ENCODE assay signal across 1 cellular context in the genomic region with DNA sequence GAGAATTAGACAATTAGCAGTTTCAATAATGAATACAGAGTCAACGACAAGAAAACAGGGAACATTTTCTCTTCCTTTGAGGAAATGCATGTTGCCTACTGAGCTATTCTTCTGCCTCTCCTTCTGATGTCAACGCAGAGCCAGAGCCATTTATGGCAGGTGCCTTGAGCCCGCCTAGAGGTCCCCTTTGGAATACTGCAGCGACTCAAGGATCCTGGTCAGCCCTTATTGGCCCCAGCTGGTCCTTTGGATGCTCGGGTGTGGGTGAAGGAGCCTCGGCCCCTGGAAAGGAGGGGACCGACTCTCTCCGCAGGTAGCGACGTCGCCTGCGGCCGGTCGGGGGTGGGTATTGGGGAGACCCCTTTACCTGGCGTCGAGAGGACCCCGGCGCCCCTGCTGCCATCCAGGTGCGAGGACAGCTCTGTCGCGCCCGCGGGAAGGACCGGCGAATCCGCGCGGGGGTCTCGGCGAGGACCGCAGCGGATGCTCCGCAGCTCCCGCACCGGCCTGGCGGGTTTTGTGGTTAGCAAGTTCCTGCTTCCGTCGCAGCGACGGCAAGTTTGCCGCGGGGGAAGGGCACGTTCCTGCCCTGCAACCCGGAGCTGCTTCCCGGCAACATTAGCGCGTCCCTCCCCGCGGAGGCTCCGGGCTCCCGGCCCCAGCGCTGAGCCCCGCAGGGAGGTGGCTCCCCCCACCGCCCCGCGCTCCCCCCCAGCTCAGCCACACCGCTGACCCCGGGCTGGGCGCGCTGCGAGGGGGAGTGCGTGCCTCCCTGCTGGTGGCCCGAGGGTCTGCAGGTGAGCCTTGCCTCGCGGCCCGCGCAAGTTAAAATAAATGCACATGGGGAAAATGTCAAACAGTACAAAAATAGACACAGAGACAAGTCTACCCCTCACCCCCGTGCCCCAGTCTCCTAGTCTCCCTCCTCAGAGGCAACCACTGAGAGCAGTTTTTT.
A peak's percentile ranks its signal among the peaks of the same experiment; 100 is the strongest.
TF ChIP-seq lines count a peak whose summit lies in the region.

Gene MANSC1 (minus strand): TSS at position 532 of the 955 bp plus-strand sequence. CDS start 6,928 bp downstream, outside the sequence.

TF ChIP-seq in HepG2, 621 proteins besides CTCF, POLR2A, EP300 and RAD21 (continued from another document and continues in another):
- TF ChIP-seq, protein P1, sequence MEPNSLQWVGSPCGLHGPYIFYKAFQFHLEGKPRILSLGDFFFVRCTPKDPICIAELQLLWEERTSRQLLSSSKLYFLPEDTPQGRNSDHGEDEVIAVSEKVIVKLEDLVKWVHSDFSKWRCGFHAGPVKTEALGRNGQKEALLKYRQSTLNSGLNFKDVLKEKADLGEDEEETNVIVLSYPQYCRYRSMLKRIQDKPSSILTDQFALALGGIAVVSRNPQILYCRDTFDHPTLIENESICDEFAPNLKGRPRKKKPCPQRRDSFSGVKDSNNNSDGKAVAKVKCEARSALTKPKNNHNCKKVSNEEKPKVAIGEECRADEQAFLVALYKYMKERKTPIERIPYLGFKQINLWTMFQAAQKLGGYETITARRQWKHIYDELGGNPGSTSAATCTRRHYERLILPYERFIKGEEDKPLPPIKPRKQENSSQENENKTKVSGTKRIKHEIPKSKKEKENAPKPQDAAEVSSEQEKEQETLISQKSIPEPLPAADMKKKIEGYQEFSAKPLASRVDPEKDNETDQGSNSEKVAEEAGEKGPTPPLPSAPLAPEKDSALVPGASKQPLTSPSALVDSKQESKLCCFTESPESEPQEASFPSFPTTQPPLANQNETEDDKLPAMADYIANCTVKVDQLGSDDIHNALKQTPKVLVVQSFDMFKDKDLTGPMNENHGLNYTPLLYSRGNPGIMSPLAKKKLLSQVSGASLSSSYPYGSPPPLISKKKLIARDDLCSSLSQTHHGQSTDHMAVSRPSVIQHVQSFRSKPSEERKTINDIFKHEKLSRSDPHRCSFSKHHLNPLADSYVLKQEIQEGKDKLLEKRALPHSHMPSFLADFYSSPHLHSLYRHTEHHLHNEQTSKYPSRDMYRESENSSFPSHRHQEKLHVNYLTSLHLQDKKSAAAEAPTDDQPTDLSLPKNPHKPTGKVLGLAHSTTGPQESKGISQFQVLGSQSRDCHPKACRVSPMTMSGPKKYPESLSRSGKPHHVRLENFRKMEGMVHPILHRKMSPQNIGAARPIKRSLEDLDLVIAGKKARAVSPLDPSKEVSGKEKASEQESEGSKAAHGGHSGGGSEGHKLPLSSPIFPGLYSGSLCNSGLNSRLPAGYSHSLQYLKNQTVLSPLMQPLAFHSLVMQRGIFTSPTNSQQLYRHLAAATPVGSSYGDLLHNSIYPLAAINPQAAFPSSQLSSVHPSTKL (CRISPR knock-in tag; IDR thresholded peaks at IDR 0.05), result no peak
- TF ChIP-seq PHF20 (CRISPR knock-in tag; IDR thresholded peaks at IDR 0.05) (peak; percentile 65; the same call in 1 of the 2 replicates), ZNF253 (CRISPR knock-in tag; IDR thresholded peaks at IDR 0.05; ENCODE audit: borderline replicate concordance) (peak; percentile 74; the same call in 1 of the 2 replicates), ZNF878 (CRISPR knock-in tag; IDR thresholded peaks at IDR 0.05) (0 out of 2 replicates have a peak, but pooled peaks have one; percentile 66), ZMAT3 (CRISPR knock-in tag; conservative IDR thresholded peaks at IDR 0.05) (0 out of 2 replicates have a peak, but pooled peaks have one; percentile 27), MLX (CRISPR knock-in tag; IDR thresholded peaks at IDR 0.05) (peak; percentile 12; the same call in 1 of the 2 replicates), IRX3 (CRISPR knock-in tag; IDR thresholded peaks at IDR 0.05; ENCODE audit: borderline replicate concordance, low read depth) (0 out of 2 replicates have a peak, but pooled peaks have one; percentile 21), SNAPC4 (CRISPR knock-in tag; IDR thresholded peaks at IDR 0.05) (0 out of 2 replicates have a peak, but pooled peaks have one; percentile 26), ZNF709 (CRISPR knock-in tag; IDR thresholded peaks at IDR 0.05) (no peak), SALL2 (CRISPR knock-in tag; IDR thresholded peaks at IDR 0.05) (0 out of 2 replicates have a peak, but pooled peaks have one; percentile 44), ZNF563 (CRISPR knock-in tag; IDR thresholded peaks at IDR 0.05) (peak; percentile 85), RARA (CRISPR knock-in tag; IDR thresholded peaks at IDR 0.05) (peak; percentile 18; the same call in 1 of the 2 replicates), ZNF317 (CRISPR knock-in tag; IDR thresholded peaks at IDR 0.05) (0 out of 2 replicates have a peak, but pooled peaks have one; percentile 47), GABPA (IDR thresholded peaks at IDR 0.05; ENCODE audit: low read depth, low read length) (peak; percentile 49), GABPA (CRISPR knock-in tag; IDR thresholded peaks at IDR 0.05; ENCODE audit: low read depth) (peak; percentile 52; the same call in 1 of the 2 replicates), NFKBIZ (CRISPR knock-in tag; IDR thresholded peaks at IDR 0.05) (0 out of 2 replicates have a peak, but pooled peaks have one; percentile 19), ZNF556 (CRISPR knock-in tag; IDR thresholded peaks at IDR 0.05; ENCODE audit: borderline replicate concordance) (no peak), ZNF773 (CRISPR knock-in tag; IDR thresholded peaks at IDR 0.05; ENCODE audit: borderline replicate concordance) (peak; percentile 65; the same call in 1 of the 2 replicates), SP4 (CRISPR knock-in tag; IDR thresholded peaks at IDR 0.05) (peak; percentile 22; the same call in 1 of the 2 replicates), YY1 (IDR thresholded peaks at IDR 0.05; ENCODE audit: insufficient read depth, insufficient replicate concordance, low read depth, low read length) (peak; percentile 12), MED13 (CRISPR knock-in tag; IDR thresholded peaks at IDR 0.05) (0 out of 2 replicates have a peak, but pooled peaks have one; percentile 47), ETS1 (CRISPR knock-in tag; IDR thresholded peaks at IDR 0.05) (no peak), NRL (CRISPR knock-in tag; IDR thresholded peaks at IDR 0.05; ENCODE audit: borderline replicate concordance) (peak; percentile 81; the same call in 1 of the 2 replicates), ZNF335 (CRISPR knock-in tag; IDR thresholded peaks at IDR 0.05) (no peak), ZNF839 (CRISPR knock-in tag; IDR thresholded peaks at IDR 0.05; ENCODE audit: borderline replicate concordance) (0 out of 2 replicates have a peak, but pooled peaks have one; percentile 34)
- TF ChIP-seq, protein P2, sequence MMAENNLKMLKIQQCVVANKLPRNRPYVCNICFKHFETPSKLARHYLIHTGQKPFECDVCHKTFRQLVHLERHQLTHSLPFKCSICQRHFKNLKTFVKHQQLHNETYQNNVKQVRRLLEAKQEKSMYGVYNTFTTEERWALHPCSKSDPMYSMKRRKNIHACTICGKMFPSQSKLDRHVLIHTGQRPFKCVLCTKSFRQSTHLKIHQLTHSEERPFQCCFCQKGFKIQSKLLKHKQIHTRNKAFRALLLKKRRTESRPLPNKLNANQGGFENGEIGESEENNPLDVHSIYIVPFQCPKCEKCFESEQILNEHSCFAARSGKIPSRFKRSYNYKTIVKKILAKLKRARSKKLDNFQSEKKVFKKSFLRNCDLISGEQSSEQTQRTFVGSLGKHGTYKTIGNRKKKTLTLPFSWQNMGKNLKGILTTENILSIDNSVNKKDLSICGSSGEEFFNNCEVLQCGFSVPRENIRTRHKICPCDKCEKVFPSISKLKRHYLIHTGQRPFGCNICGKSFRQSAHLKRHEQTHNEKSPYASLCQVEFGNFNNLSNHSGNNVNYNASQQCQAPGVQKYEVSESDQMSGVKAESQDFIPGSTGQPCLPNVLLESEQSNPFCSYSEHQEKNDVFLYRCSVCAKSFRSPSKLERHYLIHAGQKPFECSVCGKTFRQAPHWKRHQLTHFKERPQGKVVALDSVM (CRISPR knock-in tag; IDR thresholded peaks at IDR 0.05), result peak; percentile 35; the same call in 1 of the 2 replicates
- TF ChIP-seq, protein P3, sequence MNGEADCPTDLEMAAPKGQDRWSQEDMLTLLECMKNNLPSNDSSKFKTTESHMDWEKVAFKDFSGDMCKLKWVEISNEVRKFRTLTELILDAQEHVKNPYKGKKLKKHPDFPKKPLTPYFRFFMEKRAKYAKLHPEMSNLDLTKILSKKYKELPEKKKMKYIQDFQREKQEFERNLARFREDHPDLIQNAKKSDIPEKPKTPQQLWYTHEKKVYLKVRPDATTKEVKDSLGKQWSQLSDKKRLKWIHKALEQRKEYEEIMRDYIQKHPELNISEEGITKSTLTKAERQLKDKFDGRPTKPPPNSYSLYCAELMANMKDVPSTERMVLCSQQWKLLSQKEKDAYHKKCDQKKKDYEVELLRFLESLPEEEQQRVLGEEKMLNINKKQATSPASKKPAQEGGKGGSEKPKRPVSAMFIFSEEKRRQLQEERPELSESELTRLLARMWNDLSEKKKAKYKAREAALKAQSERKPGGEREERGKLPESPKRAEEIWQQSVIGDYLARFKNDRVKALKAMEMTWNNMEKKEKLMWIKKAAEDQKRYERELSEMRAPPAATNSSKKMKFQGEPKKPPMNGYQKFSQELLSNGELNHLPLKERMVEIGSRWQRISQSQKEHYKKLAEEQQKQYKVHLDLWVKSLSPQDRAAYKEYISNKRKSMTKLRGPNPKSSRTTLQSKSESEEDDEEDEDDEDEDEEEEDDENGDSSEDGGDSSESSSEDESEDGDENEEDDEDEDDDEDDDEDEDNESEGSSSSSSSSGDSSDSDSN (CRISPR knock-in tag; IDR thresholded peaks at IDR 0.05), result peak; percentile 86
- TF ChIP-seq, protein P4, sequence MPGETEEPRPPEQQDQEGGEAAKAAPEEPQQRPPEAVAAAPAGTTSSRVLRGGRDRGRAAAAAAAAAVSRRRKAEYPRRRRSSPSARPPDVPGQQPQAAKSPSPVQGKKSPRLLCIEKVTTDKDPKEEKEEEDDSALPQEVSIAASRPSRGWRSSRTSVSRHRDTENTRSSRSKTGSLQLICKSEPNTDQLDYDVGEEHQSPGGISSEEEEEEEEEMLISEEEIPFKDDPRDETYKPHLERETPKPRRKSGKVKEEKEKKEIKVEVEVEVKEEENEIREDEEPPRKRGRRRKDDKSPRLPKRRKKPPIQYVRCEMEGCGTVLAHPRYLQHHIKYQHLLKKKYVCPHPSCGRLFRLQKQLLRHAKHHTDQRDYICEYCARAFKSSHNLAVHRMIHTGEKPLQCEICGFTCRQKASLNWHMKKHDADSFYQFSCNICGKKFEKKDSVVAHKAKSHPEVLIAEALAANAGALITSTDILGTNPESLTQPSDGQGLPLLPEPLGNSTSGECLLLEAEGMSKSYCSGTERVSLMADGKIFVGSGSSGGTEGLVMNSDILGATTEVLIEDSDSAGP (CRISPR knock-in tag; IDR thresholded peaks at IDR 0.05; ENCODE audit: borderline replicate concordance), result peak; percentile 83
- TF ChIP-seq, protein P5, sequence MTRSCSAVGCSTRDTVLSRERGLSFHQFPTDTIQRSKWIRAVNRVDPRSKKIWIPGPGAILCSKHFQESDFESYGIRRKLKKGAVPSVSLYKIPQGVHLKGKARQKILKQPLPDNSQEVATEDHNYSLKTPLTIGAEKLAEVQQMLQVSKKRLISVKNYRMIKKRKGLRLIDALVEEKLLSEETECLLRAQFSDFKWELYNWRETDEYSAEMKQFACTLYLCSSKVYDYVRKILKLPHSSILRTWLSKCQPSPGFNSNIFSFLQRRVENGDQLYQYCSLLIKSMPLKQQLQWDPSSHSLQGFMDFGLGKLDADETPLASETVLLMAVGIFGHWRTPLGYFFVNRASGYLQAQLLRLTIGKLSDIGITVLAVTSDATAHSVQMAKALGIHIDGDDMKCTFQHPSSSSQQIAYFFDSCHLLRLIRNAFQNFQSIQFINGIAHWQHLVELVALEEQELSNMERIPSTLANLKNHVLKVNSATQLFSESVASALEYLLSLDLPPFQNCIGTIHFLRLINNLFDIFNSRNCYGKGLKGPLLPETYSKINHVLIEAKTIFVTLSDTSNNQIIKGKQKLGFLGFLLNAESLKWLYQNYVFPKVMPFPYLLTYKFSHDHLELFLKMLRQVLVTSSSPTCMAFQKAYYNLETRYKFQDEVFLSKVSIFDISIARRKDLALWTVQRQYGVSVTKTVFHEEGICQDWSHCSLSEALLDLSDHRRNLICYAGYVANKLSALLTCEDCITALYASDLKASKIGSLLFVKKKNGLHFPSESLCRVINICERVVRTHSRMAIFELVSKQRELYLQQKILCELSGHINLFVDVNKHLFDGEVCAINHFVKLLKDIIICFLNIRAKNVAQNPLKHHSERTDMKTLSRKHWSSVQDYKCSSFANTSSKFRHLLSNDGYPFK (CRISPR knock-in tag; IDR thresholded peaks at IDR 0.05; ENCODE audit: borderline replicate concordance), result peak; percentile 50
